ENCODE assay signal across 12 cellular contexts in the genomic region with DNA sequence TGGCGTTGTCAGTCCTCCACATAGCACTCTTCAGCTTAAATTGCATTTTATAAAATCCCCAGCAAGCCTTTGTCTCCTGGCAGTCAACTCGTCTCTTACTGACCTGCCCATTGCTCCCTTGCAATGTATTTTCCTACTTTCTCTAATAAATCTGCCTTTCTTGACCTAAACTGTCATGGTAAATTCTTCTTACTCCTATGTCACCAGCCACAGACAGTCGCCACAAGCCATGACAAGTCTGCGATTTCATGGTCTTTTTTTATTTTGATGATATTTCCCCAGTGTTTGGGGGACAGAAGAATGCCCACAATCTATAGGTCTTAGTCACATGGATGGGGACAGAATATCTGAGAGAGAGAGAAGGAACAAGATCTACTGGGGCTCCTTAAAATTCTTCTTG. TPM values are rescaled to one million over a fixed set of nuclear protein-coding genes. Genes with fewer than 3 reads are reported as not detected.
DNase-seq lines count a peak whose midpoint lies in the region; ATAC-seq, FAIRE-seq and TF ChIP-seq lines count a peak whose summit lies in the region.
"Had no signal": no experiment of that assay in that cellular context is flagged by ENCODE, and none has a peak within 500 bp of the region (broad histone marks: within the 10 kb centered on the region; RNA-seq: fewer than 3 reads in every experiment).

No MANE protein-coding gene starts in this region.

- no peaks in the 10 kb centered on the region for H4K20me1 ChIP-seq in OCI-LY7 (ENCODE audit: insufficient read depth, low read length)
- H4K20me1 ChIP-seq in neural progenitor cell (ENCODE audit: low read depth), result peaks cover 2% of the 10 kb centered on the region

- H3K27me3 Mint-ChIP-seq in neural progenitor cell (ENCODE audit: insufficient read depth, low read depth), result peaks cover 4% of the 10 kb centered on the region

- H3K27ac ChIP-seq in OCI-LY7 (ENCODE audit: low read depth, low read length, poor library complexity, severe bottlenecking), result peak overlapping the region; percentile 96
- no peak overlapping the region for H3K27ac ChIP-seq in trophoblast cell (ENCODE audit: low read depth, low read length)
- H3K27ac ChIP-seq in neural progenitor cell, result no peak overlapping the region
- H3K27ac ChIP-seq: hepatocyte, prostate gland had no signal

- no peak overlapping the region for H2BK12ac ChIP-seq in trophoblast cell (ENCODE audit: low read length)

- no peak overlapping the region for H2BK5ac ChIP-seq in trophoblast cell (ENCODE audit: low read depth, low read length, poor library complexity)

- peaks cover 50% of the 10 kb centered on the region for H3K9me3 Mint-ChIP-seq in neural progenitor cell

- no peaks in the 10 kb centered on the region for H3K9me2 ChIP-seq in OCI-LY7 (ENCODE audit: insufficient read depth, low read length)

- intact Hi-C loops in OCI-LY7 (cut with micrococcal nuclease; ENCODE audit: unreplicated experiment), result loop anchor here (2.0 kb wide), 2 partner anchors 33 to 71 kb away; no protein-coding TSS in a partner anchor

- H4K91ac ChIP-seq in trophoblast cell (ENCODE audit: low read depth, low read length), result no peak overlapping the region

- no peaks in the 10 kb centered on the region for H3K9me3 ChIP-seq in OCI-LY7 (ENCODE audit: low read length)
- H3K9me3 ChIP-seq in trophoblast cell (ENCODE audit: insufficient read depth, low read depth, low read length), result no peaks in the 10 kb centered on the region
- H3K9me3 ChIP-seq in neural progenitor cell (ENCODE audit: low read depth), result peaks cover 7% of the 10 kb centered on the region
- H3K9me3 ChIP-seq: prostate gland had no signal

- ATAC-seq in GM18870 (IDR thresholded peaks at IDR 0.05; ENCODE audit: unreplicated experiment) (peak; percentile 13), HG02678 (IDR thresholded peaks at IDR 0.05; ENCODE audit: unreplicated experiment) (peak; percentile 17)
- ATAC-seq: SK-N-SH treated with all-trans-retinoic acid at 6 μM for 48 hours had no signal

- H2AK5ac ChIP-seq in trophoblast cell (ENCODE audit: low read length), result no peak overlapping the region

- H3K4me3 ChIP-seq in OCI-LY7 (ENCODE audit: low read depth, low read length, poor library complexity, severe bottlenecking) (peak overlapping the region; percentile 62), trophoblast cell (ENCODE audit: low read depth, low read length) (no peak overlapping the region), neural progenitor cell (no peak overlapping the region)
- H3K4me3 ChIP-seq: hepatocyte, prostate gland had no signal

- peak overlapping the region; percentile 25 for H3K18ac ChIP-seq in trophoblast cell (ENCODE audit: low read length)

- H4K12ac ChIP-seq in trophoblast cell (ENCODE audit: low read depth, low read length), result no peak overlapping the region

- H2BK120ac ChIP-seq in trophoblast cell (ENCODE audit: insufficient read depth, low read length, poor library complexity), result no peak overlapping the region

- H3K23ac ChIP-seq in trophoblast cell (ENCODE audit: low read length), result no peak overlapping the region

- no peak overlapping the region for H3K9ac ChIP-seq in trophoblast cell (ENCODE audit: low read length)
- H3K9ac ChIP-seq in neural progenitor cell, result no peak overlapping the region

- no peak overlapping the region for H3K27ac Mint-ChIP-seq in neural progenitor cell

- peaks cover 88% of the 10 kb centered on the region for H3K4me1 ChIP-seq in OCI-LY7 (ENCODE audit: insufficient read depth, low read length, poor library complexity, severe bottlenecking)
- peaks cover 8 to 9% of the 10 kb centered on the region in 2 experiments for H3K4me1 ChIP-seq in trophoblast cell (ENCODE audit: control insufficient read depth in 1 of 2, insufficient read depth in 2 of 2, low read length in 2 of 2)
- no peaks in the 10 kb centered on the region for H3K4me1 ChIP-seq in neural progenitor cell
- H3K4me1 ChIP-seq: prostate gland had no signal

- no peak overlapping the region for H4K8ac ChIP-seq in trophoblast cell (ENCODE audit: low read depth, low read length)

- POLR2A ChIA-PET in OCI-LY7 (lab: Charles Lee), result interaction anchor here (0.6 to 1.5 kb wide), 8 partner anchors 11 to 243 kb away, joined by 3 to 8 read pairs (median 5); a partner anchor contains a TSS

- no peaks in the 10 kb centered on the region for H3K27me3 ChIP-seq in trophoblast cell (ENCODE audit: insufficient read depth, low read length)
- H3K27me3 ChIP-seq in neural progenitor cell, result no peaks in the 10 kb centered on the region
- H3K27me3 ChIP-seq: hepatocyte had no signal

- H3K79me1 ChIP-seq in trophoblast cell (ENCODE audit: low read length), result no peaks in the 10 kb centered on the region

- H3K4me1 Mint-ChIP-seq in neural progenitor cell, result peaks cover 3% of the 10 kb centered on the region

- H3K36me3 Mint-ChIP-seq in neural progenitor cell, result peaks cover 47% of the 10 kb centered on the region

- CTCF ChIA-PET in OCI-LY7 (lab: Charles Lee; ENCODE audit: unreplicated experiment), result interaction anchor here (0.5 to 1.2 kb wide), 2 partner anchors 62 to 350 kb away, joined by 3 read pairs; a partner anchor contains a TSS

- H3K14ac ChIP-seq in trophoblast cell (ENCODE audit: low read length), result no peak overlapping the region

- no TSS peak for BruUV-seq in OCI-LY7 (replicated peaks; lab: Mats Ljungman, UMichigan)

- TF ChIP-seq CTCF in OCI-LY7 (conservative IDR thresholded peaks at IDR 0.05; ENCODE audit: low read length), result no peak
- no peak for TF ChIP-seq CTCF in neural progenitor cell (IDR thresholded peaks at IDR 0.05)

- H3K36me3 ChIP-seq in OCI-LY7 (ENCODE audit: insufficient read depth, low read length) (peaks cover 83% of the 10 kb centered on the region), trophoblast cell (ENCODE audit: control insufficient read depth in 1 of 2, insufficient read depth in 2 of 2, low read length in 2 of 2) (peaks cover 0 to 4% of the 10 kb centered on the region in 2 experiments), neural progenitor cell (no peaks in the 10 kb centered on the region)
- H3K36me3 ChIP-seq: prostate gland had no signal

- H3K4ac ChIP-seq in trophoblast cell (ENCODE audit: low read depth, low read length), result no peak overlapping the region

- H3F3A ChIP-seq in neural progenitor cell (ENCODE audit: low read depth), result peaks cover 6% of the 10 kb centered on the region

- no peak for FAIRE-seq in RCC 7860 (lab: Jason Lieb, UNC)
- FAIRE-seq: astrocyte had no signal

- H3K4me3 Mint-ChIP-seq in neural progenitor cell, result no peak overlapping the region

- no CpG with 5 or more reads among the region's 4 CpGs for WGBS in trophoblast cell (ENCODE audit: extremely low coverage, insufficient coverage, insufficient read length)

- H3K4me2 ChIP-seq in OCI-LY7 (ENCODE audit: low read length) (peak overlapping the region; percentile 76), trophoblast cell (ENCODE audit: low read length) (no peak overlapping the region), neural progenitor cell (no peak overlapping the region)
- H3K4me2 ChIP-seq: hepatocyte had no signal

- no peak for DNase-seq in OCI-LY7 (ENCODE audit: low spot score)
- no peak for DNase-seq in trophoblast cell
- no peak for DNase-seq in activated CD8-positive, alpha-beta memory T cell treated with anti-CD3 and anti-CD28 coated beads, Interleukin-2, amount 50 U/mL, for 4 hours
- no peak for DNase-seq in RCC 7860 (ENCODE audit: low spot score)
- DNase-seq in neural progenitor cell (ENCODE audit: low spot score), result no peak
- DNase-seq in AML-193 (lab: John Stamatoyannopoulos, UW), result no peak

- H3K79me2 ChIP-seq in OCI-LY7 (ENCODE audit: insufficient read depth, low read depth, low read length), result peaks cover 98% of the 10 kb centered on the region
- no peaks in the 10 kb centered on the region for H3K79me2 ChIP-seq in trophoblast cell (ENCODE audit: control insufficient read depth, insufficient read depth, low read length, poor library complexity)
- peaks cover 26% of the 10 kb centered on the region for H3K79me2 ChIP-seq in neural progenitor cell (ENCODE audit: low read depth)

- H2AFZ ChIP-seq in OCI-LY7 (ENCODE audit: low read length), result no peak overlapping the region
- no peak overlapping the region for H2AFZ ChIP-seq in trophoblast cell (ENCODE audit: insufficient read depth, low read length, poor library complexity)
- H2AFZ ChIP-seq in neural progenitor cell (replicated peaks), result no peak overlapping the region
- H2AFZ ChIP-seq: hepatocyte had no signal

RNA-seq across cellular contexts. Expression of a gene that starts 8.4 kb away (rescaled TPM):
- total RNA-seq in OCI-LY7 (2014; rRNA removed; shearing (Covaris generic)), result 22.1 and 24.8 TPM in 2 replicates
- 93.5 and 114 TPM in 2 replicates for total RNA-seq in OCI-LY7 (2022)
- 7.0 and 7.9 TPM in 2 replicates for polyA plus RNA-seq in trophoblast cell (2013)
- total RNA-seq in neural progenitor cell (ENCODE audit: low replicate concordance), result 5.5 and 15.8 TPM in 2 replicates

RNA-seq across cellular contexts. Expression of a gene that starts 28.0 kb away (rescaled TPM):
- total RNA-seq in OCI-LY7 (2014; rRNA removed; shearing (Covaris generic)), result 44.3 and 48.0 TPM in 2 replicates
- total RNA-seq in OCI-LY7 (2022) (48.3 and 54.5 TPM in 2 replicates), neural progenitor cell (ENCODE audit: low replicate concordance) (3.1 and 5.6 TPM in 2 replicates)
- polyA plus RNA-seq in trophoblast cell (2013), result 8.6 and 8.7 TPM in 2 replicates
